In the genomic region with DNA sequence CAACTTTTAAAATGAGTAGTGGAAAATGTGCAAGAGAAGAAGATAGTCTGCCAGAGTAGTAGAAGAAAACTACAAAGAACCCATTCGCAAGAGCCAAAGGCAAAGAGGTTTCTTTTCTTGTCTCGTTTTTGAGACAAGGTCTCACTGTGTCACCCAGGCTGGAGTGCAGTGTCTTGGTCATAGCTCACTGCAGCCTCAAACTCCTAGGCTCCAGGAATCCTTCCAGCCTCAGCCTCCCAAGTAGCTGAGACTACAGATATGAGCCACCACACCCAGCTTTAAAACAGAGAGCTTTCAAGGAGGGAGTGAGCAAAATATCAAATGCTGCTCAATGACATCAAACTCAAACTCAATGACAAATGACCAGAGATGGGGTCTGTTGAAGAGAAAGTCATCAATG, we compare ENCODE assay signal across 21 cellular contexts. TPM values are rescaled to one million over a fixed set of nuclear protein-coding genes. Genes with fewer than 3 reads are reported as not detected.
A peak's percentile ranks its signal among the peaks of the same experiment; 100 is the strongest.
DNase-seq lines count a peak whose midpoint lies in the region; ATAC-seq and TF ChIP-seq lines count a peak whose summit lies in the region.
"Had no signal": no experiment of that assay in that cellular context is flagged by ENCODE, and none has a peak within 500 bp of the region (broad histone marks: within the 10 kb centered on the region; RNA-seq: fewer than 3 reads in every experiment).

No MANE protein-coding gene starts in this region.

- peak; percentile 9 to 13 for ATAC-seq in activated T-cell treated with anti-CD3 and anti-CD28 coated beads, Interleukin-2, amount 50 U/mL, for 4 hours
- no peak for ATAC-seq in stimulated activated naive CD8-positive, alpha-beta T cell treated with anti-CD3 and anti-CD28 coated beads, Interleukin-15, Interleukin-2, amounts not matched to agents 100 U/mL and 50 U/mL, for 24 hours
- ATAC-seq in stimulated activated naive CD8-positive, alpha-beta T cell treated with anti-CD3 and anti-CD28 coated beads, Interleukin-15, amount 100 ng/mL, for 72 hours: peak; percentile 1
- ATAC-seq: CD8-positive, alpha-beta T cell had no signal

- TF ChIP-seq POLR2A in transverse colon (IDR thresholded peaks at IDR 0.05): no peak

- intact Hi-C loops in activated T-helper 2 cell treated with anti-CD3 and anti-CD28 coated beads, Interferon-gamma antibody, Interleukin-2, Interleukin-4, amounts not matched to agents 10 μg/mL and 5 μg/mL and 100 μg/mL, durations not matched to agents 14 hours and 24 hours and 36 hours (cut with micrococcal nuclease): no loop called here
- intact Hi-C loops in transverse colon (cut with DNase I; ENCODE audit: low total_unique reads): no loop called here

- H3K4me1 ChIP-seq in transverse colon: no peaks in the 10 kb centered on the region

- H3K4me1 Mint-ChIP-seq in activated T-cell treated with anti-CD3 and anti-CD28 coated beads, Interleukin-2, amount 50 U/mL, for 4 hours (ENCODE audit: low read depth): peaks cover 57% of the 10 kb centered on the region
- peaks cover 60% of the 10 kb centered on the region for H3K4me1 Mint-ChIP-seq in stimulated activated naive CD8-positive, alpha-beta T cell treated with anti-CD3 and anti-CD28 coated beads, Interleukin-15, Interleukin-2, amounts not matched to agents 100 ng/mL and 50 ng/mL, for 24 hours (ENCODE audit: low read depth)
- H3K4me1 Mint-ChIP-seq in activated T-helper 2 cell treated with anti-CD3 and anti-CD28 coated beads, Interferon-gamma antibody, Interleukin-2, Interleukin-4, amounts not matched to agents 10 μg/mL and 5 μg/mL and 100 μg/mL, durations not matched to agents 14 hours and 24 hours and 36 hours (ENCODE audit: low read depth): peaks cover 48% of the 10 kb centered on the region
- H3K4me1 Mint-ChIP-seq in stimulated activated naive CD8-positive, alpha-beta T cell treated with anti-CD3 and anti-CD28 coated beads, Interleukin-15, amount 100 ng/mL, for 72 hours: peaks cover 61% of the 10 kb centered on the region

- no peak overlapping the region for H3K4me3 Mint-ChIP-seq in activated T-cell treated with anti-CD3 and anti-CD28 coated beads, Interleukin-2, amount 50 U/mL, for 4 hours
- peak overlapping the region; percentile 32 for H3K4me3 Mint-ChIP-seq in stimulated activated naive CD8-positive, alpha-beta T cell treated with anti-CD3 and anti-CD28 coated beads, Interleukin-15, Interleukin-2, amounts not matched to agents 100 ng/mL and 50 ng/mL, for 24 hours
- no peak overlapping the region for H3K4me3 Mint-ChIP-seq in activated T-helper 2 cell treated with anti-CD3 and anti-CD28 coated beads, Interferon-gamma antibody, Interleukin-2, Interleukin-4, amounts not matched to agents 10 μg/mL and 5 μg/mL and 100 μg/mL, durations not matched to agents 14 hours and 24 hours and 36 hours (ENCODE audit: low read depth)
- peak overlapping the region in 1 of 2 donors; percentile 68 for H3K4me3 Mint-ChIP-seq in stimulated activated naive CD8-positive, alpha-beta T cell treated with anti-CD3 and anti-CD28 coated beads, Interleukin-15, amount 100 ng/mL, for 72 hours
- H3K4me3 Mint-ChIP-seq: CD8-positive, alpha-beta T cell had no signal

- no peaks in the 10 kb centered on the region for H3K36me3 ChIP-seq in transverse colon
- H3K36me3 ChIP-seq: BLaER1 treated with 17β-estradiol and CSF1 and Interleukin-3, amounts not matched to agents 10 nM and 100 nM had no signal

- TF ChIP-seq CTCF in transverse colon (IDR thresholded peaks at IDR 0.05): no peak

- no peak for TF ChIP-seq EP300 in transverse colon (IDR thresholded peaks at IDR 0.05; ENCODE audit: low read depth)

- peak overlapping the region; percentile 98 for H3K27ac Mint-ChIP-seq in stimulated activated naive CD8-positive, alpha-beta T cell treated with anti-CD3 and anti-CD28 coated beads, Interleukin-15, Interleukin-2, amounts not matched to agents 100 ng/mL and 50 ng/mL, for 24 hours
- H3K27ac Mint-ChIP-seq in activated T-helper 2 cell treated with anti-CD3 and anti-CD28 coated beads, Interferon-gamma antibody, Interleukin-2, Interleukin-4, amounts not matched to agents 10 μg/mL and 5 μg/mL and 100 μg/mL, durations not matched to agents 14 hours and 24 hours and 36 hours: peak overlapping the region; percentile 47
- peak overlapping the region in 1 of 2 donors; percentile 92 for H3K27ac Mint-ChIP-seq in stimulated activated naive CD8-positive, alpha-beta T cell treated with anti-CD3 and anti-CD28 coated beads, Interleukin-15, amount 100 ng/mL, for 72 hours
- H3K27ac Mint-ChIP-seq: CD8-positive, alpha-beta T cell had no signal

- no peaks in the 10 kb centered on the region for H3K27me3 ChIP-seq in transverse colon
- H3K27me3 ChIP-seq: BLaER1 treated with 17β-estradiol and CSF1 and Interleukin-3, amounts not matched to agents 10 nM and 100 nM had no signal

- 65 to 76% methylated on average over 2 of the region's 2 CpGs for WGBS in transverse colon (ENCODE audit: low coverage in 1 of 2), 2 donors

- no peak overlapping the region for H3K27ac ChIP-seq in transverse colon
- H3K27ac ChIP-seq: BLaER1 treated with 17β-estradiol and CSF1 and Interleukin-3, amounts not matched to agents 10 nM and 100 nM had no signal

- no peaks in the 10 kb centered on the region for H3K27me3 Mint-ChIP-seq in activated T-cell treated with anti-CD3 and anti-CD28 coated beads, Interleukin-2, amount 50 U/mL, for 4 hours (ENCODE audit: low read depth)
- H3K27me3 Mint-ChIP-seq in stimulated activated naive CD8-positive, alpha-beta T cell treated with anti-CD3 and anti-CD28 coated beads, Interleukin-15, Interleukin-2, amounts not matched to agents 100 ng/mL and 50 ng/mL, for 24 hours: peaks cover 5% of the 10 kb centered on the region
- H3K27me3 Mint-ChIP-seq in activated T-helper 2 cell treated with anti-CD3 and anti-CD28 coated beads, Interferon-gamma antibody, Interleukin-2, Interleukin-4, amounts not matched to agents 10 μg/mL and 5 μg/mL and 100 μg/mL, durations not matched to agents 14 hours and 24 hours and 36 hours (ENCODE audit: low read depth): peaks cover 6% of the 10 kb centered on the region
- no peaks in the 10 kb centered on the region for H3K27me3 Mint-ChIP-seq in stimulated activated naive CD8-positive, alpha-beta T cell treated with anti-CD3 and anti-CD28 coated beads, Interleukin-15, amount 100 ng/mL, for 72 hours

- peaks cover 3% of the 10 kb centered on the region for H3K9me3 Mint-ChIP-seq in activated T-cell treated with anti-CD3 and anti-CD28 coated beads, Interleukin-2, amount 50 U/mL, for 4 hours
- H3K9me3 Mint-ChIP-seq in stimulated activated naive CD8-positive, alpha-beta T cell treated with anti-CD3 and anti-CD28 coated beads, Interleukin-15, Interleukin-2, amounts not matched to agents 100 ng/mL and 50 ng/mL, for 24 hours: peaks cover 8% of the 10 kb centered on the region
- H3K9me3 Mint-ChIP-seq in activated T-helper 2 cell treated with anti-CD3 and anti-CD28 coated beads, Interferon-gamma antibody, Interleukin-2, Interleukin-4, amounts not matched to agents 10 μg/mL and 5 μg/mL and 100 μg/mL, durations not matched to agents 14 hours and 24 hours and 36 hours: peaks cover 19% of the 10 kb centered on the region
- peaks cover 0 to 9% of the 10 kb centered on the region in 2 donors for H3K9me3 Mint-ChIP-seq in stimulated activated naive CD8-positive, alpha-beta T cell treated with anti-CD3 and anti-CD28 coated beads, Interleukin-15, amount 100 ng/mL, for 72 hours
- H3K9me3 Mint-ChIP-seq: CD8-positive, alpha-beta T cell had no signal

- H3K36me3 Mint-ChIP-seq in activated T-cell treated with anti-CD3 and anti-CD28 coated beads, Interleukin-2, amount 50 U/mL, for 4 hours (ENCODE audit: insufficient read depth): peaks cover 5% of the 10 kb centered on the region
- H3K36me3 Mint-ChIP-seq in stimulated activated naive CD8-positive, alpha-beta T cell treated with anti-CD3 and anti-CD28 coated beads, Interleukin-15, Interleukin-2, amounts not matched to agents 100 ng/mL and 50 ng/mL, for 24 hours (ENCODE audit: low read depth): peaks cover 13% of the 10 kb centered on the region
- H3K36me3 Mint-ChIP-seq in activated T-helper 2 cell treated with anti-CD3 and anti-CD28 coated beads, Interferon-gamma antibody, Interleukin-2, Interleukin-4, amounts not matched to agents 10 μg/mL and 5 μg/mL and 100 μg/mL, durations not matched to agents 14 hours and 24 hours and 36 hours (ENCODE audit: low read depth): peaks cover 7% of the 10 kb centered on the region
- H3K36me3 Mint-ChIP-seq: CD8-positive, alpha-beta T cell had no signal

- in situ Hi-C loops in transverse colon (cut with MboI; ENCODE audit: low pct_ligation_motif_present in 1 of 4, low pct_unique_long_range_greater_than_20kb in 1 of 4, low sequenced_read_pairs in 3 of 4): no loop called here

- no peaks in the 10 kb centered on the region for H3K9me3 ChIP-seq in transverse colon

- DNase-seq in activated T-cell treated with anti-CD3 and anti-CD28 coated beads, Interleukin-2, amount 50 U/mL, for 4 hours: no peak
- no peak for DNase-seq in activated T-cell treated with anti-CD3 and anti-CD28 coated beads, Interleukin-2, amount 50 U/mL, for 1 hour
- no peak for DNase-seq in stimulated activated naive CD8-positive, alpha-beta T cell treated with anti-CD3 and anti-CD28 coated beads, Interleukin-15, Interleukin-2, amounts not matched to agents 100 U/mL and 50 U/mL, for 24 hours
- DNase-seq in activated T-helper 2 cell treated with anti-CD3 and anti-CD28 coated beads, Interferon-gamma antibody, Interleukin-2, Interleukin-4, amounts not matched to agents 10 μg/mL and 5 μg/mL and 100 μg/mL, durations not matched to agents 14 hours and 24 hours and 36 hours (ENCODE audit: low spot score): no peak
- no peak for DNase-seq in stimulated activated naive CD8-positive, alpha-beta T cell treated with anti-CD3 and anti-CD28 coated beads, Interleukin-15, amount 100 ng/mL, for 72 hours
- DNase-seq in transverse colon (no peak), NCI-H774 (lab: John Stamatoyannopoulos, UW) (no peak)
- DNase-seq: Calu3; CD8-positive, alpha-beta T cell; GF-D8; KBM-7; NCI-H1105; NCI-H1694; NCI-H2081 treated with DMSO at 0.1 percent for 48 hours; NCI-H510A; NCI-H748 treated with DMSO at 0.1 percent for 48 hours; OCI-M1; Right ventricle myocardium superior had no signal

- no peak overlapping the region for H3K4me3 ChIP-seq in transverse colon
- H3K4me3 ChIP-seq: BLaER1 treated with 17β-estradiol and CSF1 and Interleukin-3, amounts not matched to agents 10 nM and 100 nM had no signal

RNA-seq across cellular contexts. Expression of a gene that starts 9.5 kb away (rescaled TPM):
- 10 to 100 TPM in 1 of 3 donors, 1 to 10 TPM in 2; 7.5 to 14.4 (median 8.6) TPM for total RNA-seq in activated T-cell treated with anti-CD3 and anti-CD28 coated beads, Interleukin-2, amount 50 U/mL, for 4 hours
- 0.55 and 0.80 TPM in 2 replicates for total RNA-seq in activated T-helper 2 cell treated with anti-CD3 and anti-CD28 coated beads, Interferon-gamma antibody, Interleukin-2, Interleukin-4, amounts not matched to agents 10 μg/mL and 5 μg/mL and 100 μg/mL, durations not matched to agents 14 hours and 24 hours and 36 hours
- 1 to 10 TPM in 2 of 4 donors, not detected in 2; 2.0 to 4.3 TPM for total RNA-seq in transverse colon
- total RNA-seq: A673, Calu3, Right ventricle myocardium superior had no signal

RNA-seq across cellular contexts. Expression of a gene that starts 40.9 kb away (rescaled TPM):
- total RNA-seq in activated T-cell treated with anti-CD3 and anti-CD28 coated beads, Interleukin-2, amount 50 U/mL, for 4 hours: under 1 TPM in 2 of 3 donors, not detected in 1; 0.11 to 0.25 TPM
- total RNA-seq in activated T-helper 2 cell treated with anti-CD3 and anti-CD28 coated beads, Interferon-gamma antibody, Interleukin-2, Interleukin-4, amounts not matched to agents 10 μg/mL and 5 μg/mL and 100 μg/mL, durations not matched to agents 14 hours and 24 hours and 36 hours: not detected in 2 replicates
- total RNA-seq in transverse colon: not detected
- total RNA-seq: A673; Calu3; CD8-positive, alpha-beta T cell; Right ventricle myocardium superior had no signal
